ENCODE assay signal across 10 cellular contexts in the genomic region with DNA sequence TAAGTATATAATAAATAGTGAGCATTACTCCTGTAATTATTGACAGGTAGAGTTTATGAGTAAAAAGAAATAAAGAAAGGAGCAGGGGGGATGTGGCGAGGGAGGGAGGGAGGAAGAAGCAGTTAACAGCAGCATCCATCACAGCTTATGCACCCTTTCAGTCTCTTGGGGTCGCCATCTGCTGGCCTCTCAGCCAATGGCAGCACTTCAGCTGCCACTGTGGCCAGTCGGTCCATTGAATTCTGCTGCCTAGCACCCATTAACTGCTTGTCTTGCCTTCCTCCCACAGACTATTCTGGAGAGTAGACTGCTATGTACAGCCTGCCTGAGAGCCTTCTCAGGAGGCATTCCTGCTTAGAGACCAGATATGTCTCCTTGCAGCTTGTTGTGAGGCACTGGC.
A peak's percentile ranks its signal among the peaks of the same experiment; 100 is the strongest.
DNase-seq lines count a peak whose midpoint lies in the region; ATAC-seq, FAIRE-seq and TF ChIP-seq lines count a peak whose summit lies in the region.
"Had no signal": no experiment of that assay in that cellular context is flagged by ENCODE, and none has a peak within 500 bp of the region (broad histone marks: within the 10 kb centered on the region; RNA-seq: fewer than 3 reads in every experiment).

No MANE protein-coding gene starts in this region.

- no peak overlapping the region for H3K27ac Mint-ChIP-seq in T-helper 17 cell
- H3K27ac Mint-ChIP-seq: activated naive CD8-positive, alpha-beta T cell treated with anti-CD3 and anti-CD28 coated beads, Interleukin-2, amount 10 ng/mL, durations not matched to agents 7 days and 5 days had no signal

- H3F3A ChIP-seq in SK-N-SH (replicated peaks; ENCODE audit: insufficient read depth) = peaks cover 25% of the 10 kb centered on the region

- peak; percentile 36 for DNase-seq in Ammon's horn (ENCODE audit: low spot score)
- no peak for DNase-seq in GM13977 (ENCODE audit: low spot score)
- no peak for DNase-seq in SK-N-SH
- no peak for DNase-seq in keratinocyte (ENCODE audit: low read depth, low spot score)
- DNase-seq in T-helper 17 cell = no peak
- DNase-seq in NCI-H187 (lab: John Stamatoyannopoulos, UW) = no peak
- DNase-seq in posterior vena cava (ENCODE audit: low spot score) = no peak
- DNase-seq: activated naive CD8-positive, alpha-beta T cell treated with anti-CD3 and anti-CD28 coated beads, Interleukin-2, amount 10 ng/mL, durations not matched to agents 7 days and 5 days had no signal

- WGBS in SK-N-SH (ENCODE audit: low lambda C conversion rate) = 85% methylated on average over 3 of the region's 3 CpGs
- 44 to 60% methylated on average over 2 to 3 of the region's 3 CpGs for WGBS in gastroesophageal sphincter (ENCODE audit: low coverage in 1 of 2), 2 donors

- no peaks in the 10 kb centered on the region for H3K36me3 ChIP-seq in SK-N-SH (replicated peaks in 1 of 2; ENCODE audit: control insufficient read depth in 1 of 2, insufficient read depth in 2 of 2, low read length in 1 of 2)
- H3K36me3 ChIP-seq in keratinocyte (ENCODE audit: control insufficient read depth in 2 of 2, extremely low read depth in 1 of 2, insufficient read depth in 2 of 2, low read length in 2 of 2) = peaks cover 0 to 3% of the 10 kb centered on the region in 2 experiments
- no peaks in the 10 kb centered on the region for H3K36me3 ChIP-seq in gastroesophageal sphincter

- TF ChIP-seq CTCF in GM13977 (IDR thresholded peaks at IDR 0.05; ENCODE audit: extremely low read depth, insufficient read depth, missing control alignments) = peak; percentile 35
- TF ChIP-seq CTCF in SK-N-SH (IDR thresholded peaks at IDR 0.05) = peak; percentile 50
- peak in 2 of 3 experiments; percentile 15 to 48 for TF ChIP-seq CTCF in keratinocyte (optimal IDR thresholded peaks at IDR 0.05 in 1 of 3, IDR thresholded peaks at IDR 0.05 in 1 of 3, conservative IDR thresholded peaks at IDR 0.05 in 1 of 3; ENCODE audit: extremely low read depth in 1 of 3, insufficient read depth in 2 of 3, low read length in 3 of 3)
- TF ChIP-seq CTCF in gastroesophageal sphincter (IDR thresholded peaks at IDR 0.05) = peak in 1 of 4 experiments; percentile 25

- peaks cover 0 to 38% of the 10 kb centered on the region in 2 experiments; a peak in 2 of 4 replicates for H3K4me1 ChIP-seq in SK-N-SH (ENCODE audit: control insufficient read depth in 1 of 2, insufficient read depth in 2 of 2, low read depth in 1 of 2, low read length in 1 of 2)
- H3K4me1 ChIP-seq in keratinocyte (ENCODE audit: control insufficient read depth, extremely low read depth, insufficient read depth, low read length) = no peaks in the 10 kb centered on the region
- H3K4me1 ChIP-seq in gastroesophageal sphincter = no peaks in the 10 kb centered on the region

- no peak overlapping the region for H3K9ac ChIP-seq in SK-N-SH
- no peak overlapping the region for H3K9ac ChIP-seq in keratinocyte (ENCODE audit: control insufficient read depth, extremely low read depth, insufficient read depth, low read length)

- H3K4me1 Mint-ChIP-seq in T-helper 17 cell = no peaks in the 10 kb centered on the region
- H3K4me1 Mint-ChIP-seq: activated naive CD8-positive, alpha-beta T cell treated with anti-CD3 and anti-CD28 coated beads, Interleukin-2, amount 10 ng/mL, durations not matched to agents 7 days and 5 days had no signal

- H2AFZ ChIP-seq in SK-N-SH (ENCODE audit: low read depth) (no peak overlapping the region), keratinocyte (ENCODE audit: control insufficient read depth, low read length) (no peak overlapping the region)

- H3K9me2 ChIP-seq in SK-N-SH = no peaks in the 10 kb centered on the region

- dilution Hi-C loops in keratinocyte (cut with MboI; ENCODE audit: extremely low pct_ligation_motif_present, low sequenced_read_pairs) = no loop called here

- H3K9me1 ChIP-seq in keratinocyte (ENCODE audit: control insufficient read depth, extremely low read depth, insufficient read depth, low read length) = no peaks in the 10 kb centered on the region

- TF ChIP-seq POLR2A in gastroesophageal sphincter (IDR thresholded peaks at IDR 0.05) = no peak

- in situ Hi-C loops in GM13977 (cut with MboI; ENCODE audit: low pct_unique_long_range_greater_than_20kb, low sequenced_read_pairs, unreplicated experiment) = no loop called here

- no peak for TF ChIP-seq EP300 in SK-N-SH (IDR thresholded peaks at IDR 0.05; ENCODE audit: borderline replicate concordance in 1 of 2, low read depth in 1 of 2, low read length in 1 of 2)
- no peak for TF ChIP-seq EP300 in gastroesophageal sphincter (IDR thresholded peaks at IDR 0.05)

- H3K36me3 Mint-ChIP-seq in T-helper 17 cell (ENCODE audit: low read depth) = no peaks in the 10 kb centered on the region
- H3K36me3 Mint-ChIP-seq: activated naive CD8-positive, alpha-beta T cell treated with anti-CD3 and anti-CD28 coated beads, Interleukin-2, amount 10 ng/mL, durations not matched to agents 7 days and 5 days had no signal

- H3K27me3 ChIP-seq in SK-N-SH (ENCODE audit: insufficient read depth) = no peaks in the 10 kb centered on the region
- H3K27me3 ChIP-seq in keratinocyte (ENCODE audit: control insufficient read depth, extremely low read depth, insufficient read depth, low read length) = no peaks in the 10 kb centered on the region
- no peaks in the 10 kb centered on the region for H3K27me3 ChIP-seq in gastroesophageal sphincter

- H4K20me1 ChIP-seq in SK-N-SH (ENCODE audit: insufficient read depth) (no peaks in the 10 kb centered on the region), keratinocyte (ENCODE audit: control insufficient read depth, extremely low read depth, insufficient read depth, low read length) (no peaks in the 10 kb centered on the region)

- no peak overlapping the region for H3K4me3 Mint-ChIP-seq in T-helper 17 cell
- H3K4me3 Mint-ChIP-seq: activated naive CD8-positive, alpha-beta T cell treated with anti-CD3 and anti-CD28 coated beads, Interleukin-2, amount 10 ng/mL, durations not matched to agents 7 days and 5 days had no signal

- H3K4me3 ChIP-seq in SK-N-SH (ENCODE audit: low read depth in 2 of 2, low read length in 1 of 2) (no peak overlapping the region), keratinocyte (ENCODE audit: control insufficient read depth in 2 of 3, extremely low read depth in 1 of 3, insufficient read depth in 2 of 3, low read depth in 1 of 3, low read length in 3 of 3) (no peak overlapping the region), gastroesophageal sphincter (no peak overlapping the region)

- FAIRE-seq in keratinocyte (lab: Jason Lieb, UNC) = no peak

- H3K27me3 Mint-ChIP-seq in T-helper 17 cell = peaks cover 8% of the 10 kb centered on the region

- H3K27ac ChIP-seq in SK-N-SH (ENCODE audit: low read depth in 2 of 2, low read length in 1 of 2) (peak overlapping the region in 1 of 2 experiments; percentile 24; a peak in 1 of 4 replicates), keratinocyte (ENCODE audit: control insufficient read depth, insufficient read depth, low read length) (no peak overlapping the region), gastroesophageal sphincter (no peak overlapping the region)

- no peak overlapping the region for H3K4me2 ChIP-seq in SK-N-SH
- H3K4me2 ChIP-seq in keratinocyte (ENCODE audit: control insufficient read depth, extremely low read depth, insufficient read depth, low read depth, low read length) = no peak overlapping the region

- intact Hi-C loops in posterior vena cava (cut with DNase I) = loop anchor here in 1 of 2 donors (5.0 kb wide), 1 partner anchor 555 kb away; no protein-coding TSS in a partner anchor

- CTCF ChIA-PET in SK-N-SH (lab: Yijun Ruan, JAX) = interaction anchor here (0.8 to 4.5 kb wide), 13 partner anchors 10 to 407 kb away, joined by 3 to 25 read pairs (median 6); partner anchors contain the start of gene TENM4

- peak; percentile 53 for TF ChIP-seq RAD21 in SK-N-SH (IDR thresholded peaks at IDR 0.05; ENCODE audit: low read length)

- ATAC-seq in T-helper 17 cell (no peak), gastroesophageal sphincter (no peak)
- ATAC-seq: esophagus mucosa had no signal

- H3K9me3 ChIP-seq in SK-N-SH = no peaks in the 10 kb centered on the region
- no peaks in the 10 kb centered on the region for H3K9me3 ChIP-seq in keratinocyte (ENCODE audit: control insufficient read depth, low read depth, low read length)
- H3K9me3 ChIP-seq in T-helper 17 cell (ENCODE audit: control insufficient read depth, low read length, poor library complexity, severe bottlenecking) = no peaks in the 10 kb centered on the region
- no peaks in the 10 kb centered on the region for H3K9me3 ChIP-seq in gastroesophageal sphincter

- POLR2A ChIA-PET in SK-N-SH (lab: Yijun Ruan, JAX) = no interaction called here

- H3K79me2 ChIP-seq in SK-N-SH (ENCODE audit: insufficient read depth) (no peaks in the 10 kb centered on the region), keratinocyte (ENCODE audit: control insufficient read depth, insufficient read depth, low read length) (no peaks in the 10 kb centered on the region)

TF ChIP-seq in SK-N-SH, 30 proteins besides CTCF, POLR2A, EP300 and RAD21:
- TF ChIP-seq GABPA (IDR thresholded peaks at IDR 0.05; ENCODE audit: low read depth) (no peak), SMC3 (IDR thresholded peaks at IDR 0.05; ENCODE audit: low read depth, low read length) (peak; percentile 36), RFX5 (IDR thresholded peaks at IDR 0.05; ENCODE audit: low read length) (no peak), MXI1 (IDR thresholded peaks at IDR 0.05; ENCODE audit: low read depth, low read length) (no peak), RCOR1 (IDR thresholded peaks at IDR 0.05; ENCODE audit: low read length) (no peak)
